ENCODE assay signal across 1 cellular context in the genomic region with DNA sequence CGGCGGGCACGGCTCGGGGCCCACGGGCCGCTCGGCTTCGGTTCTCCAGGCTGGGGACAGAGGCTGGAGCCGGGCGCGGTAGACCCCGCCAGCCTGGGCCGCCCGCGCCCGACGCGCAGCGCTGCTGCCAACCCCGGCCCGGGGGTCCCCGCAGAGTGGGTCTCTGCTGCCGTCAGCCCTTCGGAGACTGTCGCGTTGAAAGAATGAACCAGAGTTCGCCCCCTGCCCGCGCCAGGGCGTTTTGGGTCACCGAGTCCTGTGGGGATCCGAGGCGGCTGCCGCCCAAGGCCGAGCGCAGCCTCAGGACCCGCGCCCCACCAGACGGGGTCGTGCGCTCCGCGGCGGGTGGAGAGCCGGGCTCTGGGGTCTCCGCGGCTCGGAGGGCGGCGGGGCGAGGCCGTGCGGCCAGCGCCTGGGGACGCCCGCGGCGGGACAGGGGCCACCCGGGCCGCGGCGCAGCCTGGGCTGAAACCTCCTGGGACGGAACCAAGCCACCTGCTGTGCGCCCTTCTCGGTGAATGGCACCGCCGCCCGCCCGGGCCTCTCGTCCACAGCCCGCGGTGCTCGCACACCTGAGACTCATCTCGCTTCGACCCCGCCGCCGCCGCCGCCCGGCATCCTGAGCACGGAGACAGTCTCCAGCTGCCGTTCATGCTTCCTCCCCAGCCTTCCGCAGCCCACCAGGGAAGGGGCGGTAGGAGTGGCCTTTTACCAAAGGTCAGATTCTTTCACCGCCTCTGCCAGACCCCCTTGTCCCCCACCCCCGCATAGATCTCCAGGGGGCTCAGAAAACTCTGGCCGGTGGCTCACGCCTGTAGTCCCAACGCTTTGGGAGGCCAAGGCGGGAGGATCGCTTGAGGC.
TF ChIP-seq lines count a peak whose summit lies in the region.

No MANE protein-coding gene starts in this region.

TF ChIP-seq in K562, 482 proteins besides CTCF, POLR2A, EP300 and RAD21:
- TF ChIP-seq CREB1 (IDR thresholded peaks at IDR 0.05) = no peak
- no peak for TF ChIP-seq CREB1 (CRISPR knock-in tag; IDR thresholded peaks at IDR 0.05)
- TF ChIP-seq CBX1 (IDR thresholded peaks at IDR 0.05; ENCODE audit: low read depth) = 0 out of 2 replicates have a peak, but pooled peaks have one; percentile 39
- TF ChIP-seq, protein P1, sequence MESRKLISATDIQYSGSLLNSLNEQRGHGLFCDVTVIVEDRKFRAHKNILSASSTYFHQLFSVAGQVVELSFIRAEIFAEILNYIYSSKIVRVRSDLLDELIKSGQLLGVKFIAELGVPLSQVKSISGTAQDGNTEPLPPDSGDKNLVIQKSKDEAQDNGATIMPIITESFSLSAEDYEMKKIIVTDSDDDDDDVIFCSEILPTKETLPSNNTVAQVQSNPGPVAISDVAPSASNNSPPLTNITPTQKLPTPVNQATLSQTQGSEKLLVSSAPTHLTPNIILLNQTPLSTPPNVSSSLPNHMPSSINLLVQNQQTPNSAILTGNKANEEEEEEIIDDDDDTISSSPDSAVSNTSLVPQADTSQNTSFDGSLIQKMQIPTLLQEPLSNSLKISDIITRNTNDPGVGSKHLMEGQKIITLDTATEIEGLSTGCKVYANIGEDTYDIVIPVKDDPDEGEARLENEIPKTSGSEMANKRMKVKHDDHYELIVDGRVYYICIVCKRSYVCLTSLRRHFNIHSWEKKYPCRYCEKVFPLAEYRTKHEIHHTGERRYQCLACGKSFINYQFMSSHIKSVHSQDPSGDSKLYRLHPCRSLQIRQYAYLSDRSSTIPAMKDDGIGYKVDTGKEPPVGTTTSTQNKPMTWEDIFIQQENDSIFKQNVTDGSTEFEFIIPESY (CRISPR knock-in tag; IDR thresholded peaks at IDR 0.05) = peak; percentile 47
- TF ChIP-seq SMARCA5 (IDR thresholded peaks at IDR 0.05) = no peak
- peak; percentile 10 for TF ChIP-seq PCBP1 (IDR thresholded peaks at IDR 0.05; ENCODE audit: low read depth, low read length, poor library complexity, severe bottlenecking)
- TF ChIP-seq MBD1 (CRISPR knock-in tag; IDR thresholded peaks at IDR 0.05) = peak; percentile 19; the same call in 1 of the 2 replicates
- TF ChIP-seq HNRNPH1 (optimal IDR thresholded peaks at IDR 0.05; ENCODE audit: low read depth, low read length) = no peak
- TF ChIP-seq SOX6 (IDR thresholded peaks at IDR 0.05) = no peak
- peak; percentile 63 for TF ChIP-seq POLR2G (IDR thresholded peaks at IDR 0.05; ENCODE audit: low read depth, low read length)
- no peak for TF ChIP-seq STAG1 (CRISPR knock-in tag; IDR thresholded peaks at IDR 0.05; ENCODE audit: borderline replicate concordance)
- no peak for TF ChIP-seq ELF4 (CRISPR knock-in tag; IDR thresholded peaks at IDR 0.05)
- TF ChIP-seq PHF8 (IDR thresholded peaks at IDR 0.05; ENCODE audit: borderline replicate concordance, low read length) = no peak
- TF ChIP-seq ZNF717 (CRISPR knock-in tag; IDR thresholded peaks at IDR 0.05) = no peak
- TF ChIP-seq RBM22 (IDR thresholded peaks at IDR 0.05; ENCODE audit: low read depth, low read length, poor library complexity, severe bottlenecking) = peak; percentile 32
- TF ChIP-seq SP1 (CRISPR knock-in tag; IDR thresholded peaks at IDR 0.05) = no peak
- TF ChIP-seq HDGF (IDR thresholded peaks at IDR 0.05) = no peak
- TF ChIP-seq HNRNPUL1 (IDR thresholded peaks at IDR 0.05; ENCODE audit: low read length) = no peak
- 0 out of 2 replicates have a peak, but pooled peaks have one; percentile 5 for TF ChIP-seq ZBTB7A (IDR thresholded peaks at IDR 0.05; ENCODE audit: borderline replicate concordance, control insufficient read depth, low read depth, low read length)
- no peak for TF ChIP-seq ZNF316 (IDR thresholded peaks at IDR 0.05)
- TF ChIP-seq OTX1 (CRISPR knock-in tag; IDR thresholded peaks at IDR 0.05) = no peak
- no peak for TF ChIP-seq RFX5 (IDR thresholded peaks at IDR 0.05; ENCODE audit: low read depth, low read length)
- no peak for TF ChIP-seq BHLHE40 (IDR thresholded peaks at IDR 0.05; ENCODE audit: low read length)
